In genomic region chr2:218806346-218806978, GRCh38 we compare ENCODE assay signal across 9 cellular contexts. TPM values are rescaled to one million over a fixed set of nuclear protein-coding genes. Genes with fewer than 3 reads are reported as not detected.
A peak's percentile ranks its signal among the peaks of the same experiment; 100 is the strongest.
DNase-seq lines count a peak whose midpoint lies in the region; ATAC-seq and TF ChIP-seq lines count a peak whose summit lies in the region.
"Had no signal": no experiment of that assay in that cellular context is flagged by ENCODE, and none has a peak within 500 bp of the region (broad histone marks: within the 10 kb centered on the region; RNA-seq: fewer than 3 reads in every experiment).

No MANE protein-coding gene starts in this region.

- H3K36me3 ChIP-seq in heart right ventricle = no peaks in the 10 kb centered on the region
- H3K36me3 ChIP-seq in spleen = no peaks in the 10 kb centered on the region

- peaks cover 47% of the 10 kb centered on the region for H3K27me3 Mint-ChIP-seq in activated naive CD8-positive, alpha-beta T cell treated with anti-CD3 and anti-CD28 coated beads, Interleukin-2, amount 50 U/mL, for 24 hours

- no peaks in the 10 kb centered on the region for H3K27me3 ChIP-seq in heart right ventricle
- H3K27me3 ChIP-seq in spleen (replicated peaks in 1 of 7) = peaks cover 0 to 16% (median 0%) of the 10 kb centered on the region in 7 donors

- no peak for TF ChIP-seq POLR2A in spleen (IDR thresholded peaks at IDR 0.05)

- ATAC-seq in HG03354 (IDR thresholded peaks at IDR 0.05; ENCODE audit: poor library complexity, severe bottlenecking, unreplicated experiment) (peak; percentile 62), SK-N-SH treated with all-trans-retinoic acid at 6 μM for 48 hours (peak; percentile 73), heart right ventricle (peak; percentile 93 to 99 (median 94)), GM19397 (IDR thresholded peaks at IDR 0.05; ENCODE audit: unreplicated experiment) (no peak), GM21619 (IDR thresholded peaks at IDR 0.05; ENCODE audit: unreplicated experiment) (no peak)
- no peak for ATAC-seq in activated naive CD8-positive, alpha-beta T cell treated with anti-CD3 and anti-CD28 coated beads, Interleukin-2, amount 50 U/mL, for 24 hours

- peak; percentile 30 for DNase-seq in Ammon's horn (ENCODE audit: low spot score)
- DNase-seq in heart right ventricle = peak; percentile 61 to 64
- DNase-seq in spleen = no peak
- DNase-seq in activated naive CD8-positive, alpha-beta T cell treated with anti-CD3 and anti-CD28 coated beads, Interleukin-2, amount 50 U/mL, for 24 hours = no peak

- peaks cover 9% of the 10 kb centered on the region for H3K9me3 Mint-ChIP-seq in activated naive CD8-positive, alpha-beta T cell treated with anti-CD3 and anti-CD28 coated beads, Interleukin-2, amount 50 U/mL, for 24 hours

- WGBS in heart right ventricle, 2 donors = 40 to 49% methylated on average over 10 of the region's 10 CpGs
- 26 to 35% (median 32%) methylated on average over 10 of the region's 10 CpGs for WGBS in spleen, 5 donors

- peak overlapping the region; percentile 23 to 78 (median 64) for H3K27ac ChIP-seq in heart right ventricle
- H3K27ac ChIP-seq in spleen = peak overlapping the region in 7 of 8 donors; percentile 12 to 76 (median 55)

- no peak overlapping the region for H3K27ac Mint-ChIP-seq in activated naive CD8-positive, alpha-beta T cell treated with anti-CD3 and anti-CD28 coated beads, Interleukin-2, amount 50 U/mL, for 24 hours

- TF ChIP-seq CTCF in heart right ventricle (IDR thresholded peaks at IDR 0.05) (no peak), spleen (IDR thresholded peaks at IDR 0.05 in 8 of 11, conservative IDR thresholded peaks at IDR 0.05 in 3 of 11) (no peak)

- H3K4me1 ChIP-seq in heart right ventricle (peaks cover 0 to 34% (median 12%) of the 10 kb centered on the region in 9 donors), spleen (peaks cover 0 to 29% (median 11%) of the 10 kb centered on the region in 6 donors)

- no peak overlapping the region for H3K4me3 ChIP-seq in heart right ventricle
- no peak overlapping the region for H3K4me3 ChIP-seq in spleen

- peaks cover 8% of the 10 kb centered on the region for H3K4me1 Mint-ChIP-seq in activated naive CD8-positive, alpha-beta T cell treated with anti-CD3 and anti-CD28 coated beads, Interleukin-2, amount 50 U/mL, for 24 hours

- intact Hi-C loops in heart right ventricle (cut with DNase I) (no loop called here), spleen (cut with DNase I; ENCODE audit: low total_unique reads) (no loop called here)

- H3K4me3 Mint-ChIP-seq in activated naive CD8-positive, alpha-beta T cell treated with anti-CD3 and anti-CD28 coated beads, Interleukin-2, amount 50 U/mL, for 24 hours = no peak overlapping the region

- H3K36me3 Mint-ChIP-seq in activated naive CD8-positive, alpha-beta T cell treated with anti-CD3 and anti-CD28 coated beads, Interleukin-2, amount 50 U/mL, for 24 hours (ENCODE audit: low read depth) = no peaks in the 10 kb centered on the region

- H3K9me3 ChIP-seq in heart right ventricle = peaks cover 0 to 15% (median 9%) of the 10 kb centered on the region in 11 donors
- H3K9me3 ChIP-seq in spleen = peaks cover 0 to 21% (median 14%) of the 10 kb centered on the region in 8 donors

TF ChIP-seq in SK-N-SH treated with all-trans-retinoic acid at 6 μM for 48 hours, 23 proteins besides CTCF, POLR2A, EP300 and RAD21:
- TF ChIP-seq ZC3H10 (CRISPR knock-in tag; IDR thresholded peaks at IDR 0.05) (no peak), ISL1 (CRISPR knock-in tag; IDR thresholded peaks at IDR 0.05) (peak; percentile 24; the same call in 1 of the 2 replicates), PATZ1 (CRISPR knock-in tag; IDR thresholded peaks at IDR 0.05; ENCODE audit: borderline replicate concordance) (0 out of 2 replicates have a peak, but pooled peaks have one; percentile 26)
TF ChIP-seq in SK-N-SH treated with all-trans-retinoic acid at 6 μM for 48 hours: peak in this region for 2.

RNA-seq across cellular contexts. Expression of gene CYP27A1, which starts 24.5 kb away (rescaled TPM):
- 10 to 100 TPM in 2 of 10 donors, 1 to 10 TPM in 8; 3.7 to 12.8 (median 7.1) TPM for total RNA-seq in heart right ventricle
- polyA plus RNA-seq in heart right ventricle = 1 to 10 TPM; 8.9 to 9.1 TPM
- total RNA-seq in spleen = 10 to 100 TPM; 11.6 to 24.9 (median 17.2) TPM
- 10 to 100 TPM in 2 of 3 donors, 1 to 10 TPM in 1; 8.7 to 65.5 (median 13.2) TPM for polyA plus RNA-seq in spleen

RNA-seq across cellular contexts. Expression of gene PRKAG3, which starts 25.1 kb away (rescaled TPM):
- under 1 TPM in 3 of 10 donors, not detected in 7; 0.09 to 0.19 (median 0.15) TPM for total RNA-seq in heart right ventricle
- under 1 TPM in 1 of 2 donors, not detected in 1; 0.03 TPM for polyA plus RNA-seq in heart right ventricle
- total RNA-seq in spleen = not detected
- not detected for polyA plus RNA-seq in spleen
- total RNA-seq: temporal lobe had no signal

RNA-seq across cellular contexts. Expression of gene WNT6, which starts 53.1 kb away (rescaled TPM):
- 1 to 10 TPM in 3 of 10 donors, under 1 TPM in 7; 0.15 to 2.9 (median 0.67) TPM for total RNA-seq in heart right ventricle
- polyA plus RNA-seq in heart right ventricle = 1 to 10 TPM; 1.1 to 3.0 TPM
- 10 to 100 TPM in 3 of 7 donors, 1 to 10 TPM in 4; 2.2 to 10.9 (median 10.0) TPM for total RNA-seq in spleen
- 1 to 10 TPM; 1.1 to 4.0 (median 1.1) TPM for polyA plus RNA-seq in spleen
- total RNA-seq: temporal lobe had no signal

Comparison
In these comparisons a context has a peak if more than half of its experiments do, and no peak if none do; other contexts are left out.
1. DNase-seq: peak in Ammon's horn (single experiment) and heart right ventricle (2 of 2); none in spleen (single experiment) and activated naive CD8-positive, alpha-beta T cell treated with anti-CD3 and anti-CD28 coated beads, Interleukin-2, amount 50 U/mL, for 24 hours (single experiment).
2. ATAC-seq: peak in HG03354 (single experiment), SK-N-SH treated with all-trans-retinoic acid at 6 μM for 48 hours (single experiment) and heart right ventricle (8 of 8); none in GM19397 (single experiment), GM21619 (single experiment) and activated naive CD8-positive, alpha-beta T cell treated with anti-CD3 and anti-CD28 coated beads, Interleukin-2, amount 50 U/mL, for 24 hours (single experiment).